ENCODE assay signal across 14 cellular contexts in genomic region chr3:172856766-172857742, GRCh38.
DNase-seq lines count a peak whose midpoint lies in the region; ATAC-seq, FAIRE-seq and TF ChIP-seq lines count a peak whose summit lies in the region.
"Had no signal": no experiment of that assay in that cellular context is flagged by ENCODE, and none has a peak within 500 bp of the region (broad histone marks: within the 10 kb centered on the region; RNA-seq: fewer than 3 reads in every experiment).

No MANE protein-coding gene starts in this region.

- no peak for TF ChIP-seq CTCF in astrocyte of the spinal cord (IDR thresholded peaks at IDR 0.05; ENCODE audit: low read depth, low read length)

- H3K36me3 ChIP-seq in small intestine (ENCODE audit: control insufficient read depth in 2 of 2, insufficient read depth in 2 of 2, low read length in 2 of 2), result no peaks in the 10 kb centered on the region

- H3K27ac ChIP-seq in small intestine (ENCODE audit: low read depth in 1 of 2, low read length in 1 of 2), result peak overlapping the region in 1 of 2 donors; percentile 53

- H3K27me3 ChIP-seq in small intestine (ENCODE audit: control insufficient read depth in 2 of 2, insufficient read depth in 2 of 2, low read length in 2 of 2), result no peaks in the 10 kb centered on the region

- H3K4me3 ChIP-seq in astrocyte of the spinal cord (ENCODE audit: low read depth, low read length), result no peak overlapping the region
- no peak overlapping the region for H3K4me3 ChIP-seq in small intestine (ENCODE audit: low read depth in 1 of 2, low read length in 2 of 2)

- no peak for ATAC-seq in HG02763 (IDR thresholded peaks at IDR 0.05; ENCODE audit: unreplicated experiment)
- ATAC-seq: stimulated activated naive B cell treated with anti-CD40 and anti-IgM and Interleukin-4, amounts not matched to agents 10 μg/mL and 1 μg/mL and 100 μg/mL, for 72 hours had no signal

- in situ Hi-C loops in astrocyte of the spinal cord (cut with HindIII; ENCODE audit: low sequenced_read_pairs), result no loop called here

- peak; percentile 21 for DNase-seq in HK-2 (ENCODE audit: unreplicated experiment)
- DNase-seq in astrocyte of the spinal cord (ENCODE audit: low read depth, low spot score), result peak; percentile 23
- peak; percentile 78 for DNase-seq in small intestine
- DNase-seq in NCI-H82 treated with DMSO at 0.1 percent for 48 hours (lab: John Stamatoyannopoulos, UW; ENCODE audit: unreplicated experiment), result no peak
- no peak for DNase-seq in AML-193 (lab: John Stamatoyannopoulos, UW)
- no peak for DNase-seq in NCI-H146 treated with DMSO at 0.1 percent for 48 hours (lab: John Stamatoyannopoulos, UW; ENCODE audit: unreplicated experiment)
- DNase-seq: activated CD4-positive, alpha-beta T cell treated with anti-CD3 and anti-CD28 coated beads for 1 hour; CD4-positive, CD25-positive, alpha-beta regulatory T cell; central memory CD4-positive, alpha-beta T cell; immature natural killer cell; NCI-H748 treated with DMSO at 0.1 percent for 48 hours; stimulated activated naive B cell treated with anti-CD40 and anti-IgM and Interleukin-4, amounts not matched to agents 10 μg/mL and 1 μg/mL and 100 μg/mL, for 72 hours had no signal

- no peaks in the 10 kb centered on the region for H3K9me3 ChIP-seq in small intestine (ENCODE audit: control insufficient read depth, low read depth)

- 9 to 42% (median 36%) methylated on average over 4 of the region's 4 CpGs for WGBS in small intestine, 3 donors

- FAIRE-seq in islet of Langerhans (lab: Jason Lieb, UNC) (peak; percentile 27), small intestine (lab: Jason Lieb, UNC) (no peak)

- no peaks in the 10 kb centered on the region for H3K4me1 ChIP-seq in small intestine (ENCODE audit: control insufficient read depth in 2 of 2, insufficient read depth in 1 of 2, low read depth in 1 of 2, low read length in 1 of 2)

Comparison
In these comparisons a context has a peak if more than half of its experiments do, and no peak if none do; other contexts are left out.
1. DNase-seq: peak in HK-2 (single experiment), astrocyte of the spinal cord (single experiment) and small intestine (single experiment); none in NCI-H82 treated with DMSO at 0.1 percent for 48 hours (single experiment), AML-193 (0 of 2) and NCI-H146 treated with DMSO at 0.1 percent for 48 hours (single experiment).